Comparison of ENCODE assay signal across 15 cellular contexts in the genomic region with DNA sequence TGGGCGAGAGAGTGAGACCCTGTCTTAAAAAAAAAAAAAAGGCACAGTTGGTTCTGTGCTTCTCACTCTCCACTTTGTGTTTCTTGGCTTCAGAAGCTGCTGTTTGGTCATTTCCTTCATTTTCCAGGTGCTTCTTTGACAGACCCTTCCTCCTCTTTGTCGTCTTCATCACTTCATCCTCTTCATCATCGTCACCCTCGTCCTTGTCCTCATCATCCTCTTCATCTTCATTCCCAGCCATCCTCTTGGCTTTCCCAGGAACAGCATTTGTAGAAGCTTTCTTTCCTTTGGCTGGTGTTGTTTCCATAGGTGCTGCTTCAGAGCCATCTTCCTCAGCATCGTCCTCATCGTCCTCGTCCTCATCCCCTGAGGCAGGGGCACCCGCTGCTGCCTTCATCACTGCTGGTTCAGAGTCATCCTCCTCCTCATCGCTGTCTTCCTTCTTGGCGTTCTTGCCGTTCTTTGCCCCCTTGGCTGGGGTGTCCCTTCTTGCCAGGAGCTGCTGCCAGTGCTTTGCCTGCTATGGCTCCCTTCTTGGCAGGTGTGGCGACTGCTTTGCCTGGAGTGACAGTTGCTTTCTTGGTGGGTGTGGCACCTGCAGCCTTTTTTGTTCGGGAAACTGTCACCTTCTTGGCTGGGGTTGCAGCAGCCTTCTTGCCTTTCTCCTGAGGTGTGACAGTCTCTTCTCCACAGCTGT. TPM values are rescaled to one million over a fixed set of nuclear protein-coding genes. Genes with fewer than 3 reads are reported as not detected.
DNase-seq lines count a peak whose midpoint lies in the region; ATAC-seq, FAIRE-seq and TF ChIP-seq lines count a peak whose summit lies in the region.
"Had no signal": no experiment of that assay in that cellular context is flagged by ENCODE, and none has a peak within 500 bp of the region (broad histone marks: within the 10 kb centered on the region; RNA-seq: fewer than 3 reads in every experiment).

No MANE protein-coding gene starts in this region.

- intact Hi-C loops in natural killer cell (cut with micrococcal nuclease) (no loop called here), K562 (cut with micrococcal nuclease) (no loop called here)

- H3K9ac ChIP-seq in K562 (ENCODE audit: insufficient read depth in 1 of 2, low read depth in 2 of 2, low read length in 2 of 2), result 0 out of 4 replicates have a peak overlapping the region, but pooled peaks of 1 of the 2 experiments have one; percentile 12

- no peak overlapping the region for H3K27ac ChIP-seq in K562 (ENCODE audit: extremely low read depth, low read depth, low read length)

- in situ Hi-C loops in K562 (cut with MboI), result no loop called here

- H3K4me1 Mint-ChIP-seq in natural killer cell treated with Interleukin-12 subunit alpha and Interleukin-12 subunit beta and Interleukin-15 and Interleukin-18, amount 100 ng/mL, for 72 hours (ENCODE audit: low read depth in 2 of 2), result peaks cover 31 to 36% of the 10 kb centered on the region in 2 donors
- peaks cover 21 to 35% of the 10 kb centered on the region in 2 donors for H3K4me1 Mint-ChIP-seq in natural killer cell

- no peaks in the 10 kb centered on the region for H3K9me3 ChIP-seq in K562 (replicated peaks; ENCODE audit: control insufficient read depth, insufficient read depth, low read depth, low read length)

- TF ChIP-seq CTCF in natural killer cell (IDR thresholded peaks at IDR 0.05) (no peak), K562 (IDR thresholded peaks at IDR 0.05 in 2 of 3, conservative IDR thresholded peaks at IDR 0.05 in 1 of 3; ENCODE audit: insufficient read depth in 2 of 3, low read depth in 1 of 3, low read length in 3 of 3) (no peak)

- FAIRE-seq in K562 (lab: Jason Lieb, UNC), result no peak
- FAIRE-seq: HTR-8/SVneo had no signal

- no peak overlapping the region for H2AFZ ChIP-seq in K562 (ENCODE audit: low read depth, low read length)
- H2AFZ ChIP-seq: GM23338 had no signal

- peaks cover 0 to 12% of the 10 kb centered on the region in 2 experiments; a peak in 3 of 5 replicates for H3K4me1 ChIP-seq in K562 (replicated peaks in 1 of 2; ENCODE audit: control insufficient read depth in 2 of 2, insufficient read depth in 2 of 2, low read length in 2 of 2)

- CTCF ChIA-PET in K562 (lab: Yijun Ruan, JAX; ENCODE audit: low intra/inter-chr PET ratio), result no interaction called here

- H3K4me2 ChIP-seq in K562 (ENCODE audit: insufficient read depth, low read length), result no peak overlapping the region
- H3K4me2 ChIP-seq: GM23338 had no signal

- no peak overlapping the region for H3K27ac Mint-ChIP-seq in natural killer cell treated with Interleukin-12 subunit alpha and Interleukin-12 subunit beta and Interleukin-15 and Interleukin-18, amount 100 ng/mL, for 72 hours
- peak overlapping the region in 1 of 2 donors; percentile 18 for H3K27ac Mint-ChIP-seq in natural killer cell
- H3K27ac Mint-ChIP-seq: B cell; CD8-positive, alpha-beta T cell; GM23338 had no signal

- peaks cover 21% of the 10 kb centered on the region for H3K36me3 Mint-ChIP-seq in natural killer cell treated with Interleukin-12 subunit alpha and Interleukin-12 subunit beta and Interleukin-15 and Interleukin-18, amount 100 ng/mL, for 72 hours
- H3K36me3 Mint-ChIP-seq in natural killer cell, result no peaks in the 10 kb centered on the region

- WGBS in K562 (ENCODE audit: insufficient coverage, low coverage, missing lambda C conversion rate), result 93% methylated on average over 13 of the region's 13 CpGs

- BruUV-seq in K562 (replicated peaks; lab: Mats Ljungman, UMichigan), result no TSS peak

- H3K27me3 Mint-ChIP-seq in natural killer cell treated with Interleukin-12 subunit alpha and Interleukin-12 subunit beta and Interleukin-15 and Interleukin-18, amount 100 ng/mL, for 72 hours, result no peaks in the 10 kb centered on the region
- peaks cover 0 to 2% of the 10 kb centered on the region in 2 donors for H3K27me3 Mint-ChIP-seq in natural killer cell (ENCODE audit: low read depth in 2 of 2)
- H3K27me3 Mint-ChIP-seq: B cell had no signal

- H3K4me3 ChIP-seq in K562, result no peak overlapping the region
- H3K4me3 ChIP-seq: GM23338 had no signal

- no peak for TF ChIP-seq POLR2A in K562 (conservative IDR thresholded peaks at IDR 0.05)

- H3K9me1 ChIP-seq in K562 (ENCODE audit: control insufficient read depth, insufficient read depth, low read length), result no peaks in the 10 kb centered on the region

- no peak overlapping the region for H3K4me3 Mint-ChIP-seq in natural killer cell treated with Interleukin-12 subunit alpha and Interleukin-12 subunit beta and Interleukin-15 and Interleukin-18, amount 100 ng/mL, for 72 hours
- no peak overlapping the region for H3K4me3 Mint-ChIP-seq in natural killer cell
- H3K4me3 Mint-ChIP-seq: B cell; CD8-positive, alpha-beta T cell; GM23338 had no signal

- H4K20me1 ChIP-seq in K562 (replicated peaks; ENCODE audit: control insufficient read depth, insufficient read depth, low read length), result no peaks in the 10 kb centered on the region; the same call in 1 of the 2 replicates

- H3K9me3 Mint-ChIP-seq in natural killer cell treated with Interleukin-12 subunit alpha and Interleukin-12 subunit beta and Interleukin-15 and Interleukin-18, amount 100 ng/mL, for 72 hours, result no peaks in the 10 kb centered on the region
- H3K9me3 Mint-ChIP-seq in natural killer cell, result no peaks in the 10 kb centered on the region
- H3K9me3 Mint-ChIP-seq: CD8-positive, alpha-beta T cell; GM23338 had no signal

- peaks cover 84% of the 10 kb centered on the region for H3K36me3 ChIP-seq in K562 (ENCODE audit: control insufficient read depth, insufficient read depth, low read length)

- no peak for ATAC-seq in natural killer cell treated with Interleukin-12 subunit alpha and Interleukin-12 subunit beta and Interleukin-15 and Interleukin-18, amount 100 ng/mL, for 72 hours
- ATAC-seq in natural killer cell, result no peak
- no peak for ATAC-seq in K562
- ATAC-seq in HG03039 (IDR thresholded peaks at IDR 0.05; ENCODE audit: unreplicated experiment), result no peak
- no peak for ATAC-seq in HG03342 (IDR thresholded peaks at IDR 0.05; ENCODE audit: unreplicated experiment)
- ATAC-seq: CD8-positive, alpha-beta T cell; GM23338; PC-3; SK-N-SH treated with all-trans-retinoic acid at 6 μM for 48 hours had no signal

- TF ChIP-seq EP300 in K562 (IDR thresholded peaks at IDR 0.05; ENCODE audit: low read length), result no peak

- peaks cover 92% of the 10 kb centered on the region for H3K79me2 ChIP-seq in K562 (ENCODE audit: control insufficient read depth, insufficient read depth, low read length)

- POLR2A ChIA-PET in K562 (lab: Yijun Ruan, JAX), result interaction anchor here (0.7 to 1.3 kb wide), 5 partner anchors 7 to 88 kb away, joined by 3 to 5 read pairs (median 3); a partner anchor contains a TSS

- DNase-seq in natural killer cell treated with Interleukin-12 subunit alpha and Interleukin-12 subunit beta and Interleukin-15 and Interleukin-18, amount 100 ng/mL, for 72 hours (ENCODE audit: low spot score), result peak; percentile 49
- DNase-seq in natural killer cell (no peak), K562 (ENCODE audit: extremely low read depth in 1 of 4, low spot score in 3 of 4) (no peak)
- DNase-seq: CD8-positive, alpha-beta T cell; GF-D8; NCI-H2107; NCI-H226; NCI-H69; PC-3 had no signal

- H3K27me3 ChIP-seq in K562 (ENCODE audit: control insufficient read depth in 2 of 2, insufficient read depth in 2 of 2, low read length in 2 of 2), result no peaks in the 10 kb centered on the region

- TF ChIP-seq RAD21 in K562 (CRISPR knock-in tag; conservative IDR thresholded peaks at IDR 0.05 in 1 of 2, IDR thresholded peaks at IDR 0.05 in 1 of 2), result no peak

RNA-seq across cellular contexts. Expression of a gene that starts 7.1 kb away (rescaled TPM):
- 100 to 1,000 TPM in 1 of 2 donors, 10 to 100 TPM in 1; 74.1 to 151 TPM for total RNA-seq in natural killer cell treated with Interleukin-12 subunit alpha and Interleukin-12 subunit beta and Interleukin-15 and Interleukin-18, amount 100 ng/mL, for 72 hours
- 10 to 100 TPM; 72.7 to 82.5 (median 75.9) TPM for total RNA-seq in natural killer cell
- total RNA-seq in K562 (2011; cell fraction: chromatin; rRNA removed; ENCODE audit: low replicate concordance), result 250 and 572 TPM in 2 replicates
- total RNA-seq in K562 (2011; cell fraction: nucleolus; rRNA removed), result 321 and 330 TPM in 2 replicates
- total RNA-seq in K562 (2011; cell fraction: nucleoplasm; rRNA removed), result 231 and 237 TPM in 2 replicates
- 141 and 154 TPM in 2 replicates for total RNA-seq in K562 (2014; rRNA removed)
- 34.2 and 44.6 TPM in 2 replicates for total RNA-seq in K562 (2014; rRNA removed; fragmentation: Illumina TruSeq; extraction: Trizol)
- 84.5 and 85.0 TPM in 2 replicates for total RNA-seq in K562 (2015; rRNA removed; fragmentation: Illumina TruSeq; extraction: Trizol)
- total RNA-seq in K562 (2021), result 165 and 181 TPM in 2 replicates
- 109 and 142 TPM in 2 replicates for polyA plus RNA-seq in K562 (2011; rRNA removed)
- polyA plus RNA-seq in K562 (2011; cell fraction: cytosol; rRNA removed), result 89.0 and 119 TPM in 2 replicates
- 341 and 396 TPM in 2 replicates for polyA plus RNA-seq in K562 (2011; cell fraction: nucleus; rRNA removed)
- polyA plus RNA-seq in K562 (2012), result 134 and 138 TPM in 2 replicates
- 68.9 and 82.6 TPM in 2 replicates for polyA plus RNA-seq in K562 (2014; fragmentation: Illumina TruSeq; extraction: Trizol)
- polyA plus RNA-seq in K562 (2014; fragmentation: Nextera tagmentation; extraction: Ambion mirVana), result 1 to 10 TPM; 5.6 to 6.4 TPM
- 121 and 124 TPM in 2 replicates for polyA plus RNA-seq in K562 (2014; rRNA removed)
- polyA minus RNA-seq in K562 (2011; rRNA and poly(A)+ RNA removed), result 64.4 and 75.7 TPM in 2 replicates
- polyA minus RNA-seq in K562 (2011; cell fraction: cytosol; rRNA and poly(A)+ RNA removed), result 71.6 and 75.2 TPM in 2 replicates
- 89.1 and 116 TPM in 2 replicates for polyA minus RNA-seq in K562 (2011; cell fraction: nucleus; rRNA and poly(A)+ RNA removed)

RNA-seq across cellular contexts. Expression of a gene that starts 18.7 kb away (rescaled TPM):
- under 1 TPM; 0.38 to 0.45 TPM for total RNA-seq in natural killer cell treated with Interleukin-12 subunit alpha and Interleukin-12 subunit beta and Interleukin-15 and Interleukin-18, amount 100 ng/mL, for 72 hours
- total RNA-seq in natural killer cell (under 1 TPM; 0.56 to 0.75 (median 0.65) TPM), K562 (2014; rRNA removed) (0.12 TPM in 1 of 2 replicates, not detected in the other), K562 (2014; rRNA removed; fragmentation: Illumina TruSeq; extraction: Trizol) (not detected in 2 replicates), K562 (2015; rRNA removed; fragmentation: Illumina TruSeq; extraction: Trizol) (0.19 and 0.22 TPM in 2 replicates), K562 (2021) (0.29 and 0.54 TPM in 2 replicates)
- 2.0 and 6.7 TPM in 2 replicates for total RNA-seq in K562 (2011; cell fraction: chromatin; rRNA removed; ENCODE audit: low replicate concordance)
- total RNA-seq in K562 (2011; cell fraction: nucleolus; rRNA removed), result 1.2 and 2.7 TPM in 2 replicates
- total RNA-seq in K562 (2011; cell fraction: nucleoplasm; rRNA removed), result 1.7 and 3.0 TPM in 2 replicates
- polyA plus RNA-seq in K562 (2011; rRNA removed) (0.60 and 0.65 TPM in 2 replicates), K562 (2014; fragmentation: Illumina TruSeq; extraction: Trizol) (0.12 and 0.33 TPM in 2 replicates), K562 (2014; fragmentation: Nextera tagmentation; extraction: Ambion mirVana) (not detected), K562 (2014; rRNA removed) (0.21 and 1.7 TPM in 2 replicates)
- 0.27 and 0.30 TPM in 2 replicates for polyA plus RNA-seq in K562 (2011; cell fraction: cytosol; rRNA removed)
- polyA plus RNA-seq in K562 (2011; cell fraction: nucleus; rRNA removed), result 8.9 and 13.6 TPM in 2 replicates
- polyA plus RNA-seq in K562 (2012), result 0.96 and 3.6 TPM in 2 replicates
- not detected in 2 replicates for polyA minus RNA-seq in K562 (2011; rRNA and poly(A)+ RNA removed)
- polyA minus RNA-seq in K562 (2011; cell fraction: cytosol; rRNA and poly(A)+ RNA removed), result not detected in 2 replicates
- 1.1 and 1.6 TPM in 2 replicates for polyA minus RNA-seq in K562 (2011; cell fraction: nucleus; rRNA and poly(A)+ RNA removed)

RNA-seq across cellular contexts. Expression of a gene that starts 23.7 kb away (rescaled TPM):
- 10 to 100 TPM; 31.9 to 50.5 TPM for total RNA-seq in natural killer cell treated with Interleukin-12 subunit alpha and Interleukin-12 subunit beta and Interleukin-15 and Interleukin-18, amount 100 ng/mL, for 72 hours
- 10 to 100 TPM; 22.4 to 26.9 (median 26.6) TPM for total RNA-seq in natural killer cell
- total RNA-seq in K562 (2011; cell fraction: chromatin; rRNA removed; ENCODE audit: low replicate concordance), result 14.3 and 58.8 TPM in 2 replicates
- 81.7 and 85.9 TPM in 2 replicates for total RNA-seq in K562 (2011; cell fraction: nucleolus; rRNA removed)
- total RNA-seq in K562 (2011; cell fraction: nucleoplasm; rRNA removed), result 50.0 and 50.2 TPM in 2 replicates
- total RNA-seq in K562 (2014; rRNA removed), result 113 and 143 TPM in 2 replicates
- 36.2 and 53.6 TPM in 2 replicates for total RNA-seq in K562 (2014; rRNA removed; fragmentation: Illumina TruSeq; extraction: Trizol)
- total RNA-seq in K562 (2015; rRNA removed; fragmentation: Illumina TruSeq; extraction: Trizol), result 68.9 and 69.5 TPM in 2 replicates
- 78.7 and 94.7 TPM in 2 replicates for total RNA-seq in K562 (2021)
- polyA plus RNA-seq in K562 (2011; rRNA removed), result 74.8 and 80.1 TPM in 2 replicates
- 132 and 164 TPM in 2 replicates for polyA plus RNA-seq in K562 (2011; cell fraction: cytosol; rRNA removed)
- polyA plus RNA-seq in K562 (2011; cell fraction: nucleus; rRNA removed), result 87.8 and 100 TPM in 2 replicates
- polyA plus RNA-seq in K562 (2012), result 76.7 and 87.0 TPM in 2 replicates
- polyA plus RNA-seq in K562 (2014; fragmentation: Illumina TruSeq; extraction: Trizol), result 110 and 112 TPM in 2 replicates
- polyA plus RNA-seq in K562 (2014; fragmentation: Nextera tagmentation; extraction: Ambion mirVana), result 10 to 100 TPM; 21.5 to 35.8 TPM
- 123 and 134 TPM in 2 replicates for polyA plus RNA-seq in K562 (2014; rRNA removed)
- polyA minus RNA-seq in K562 (2011; rRNA and poly(A)+ RNA removed), result 10.4 and 13.4 TPM in 2 replicates
- 13.7 and 16.5 TPM in 2 replicates for polyA minus RNA-seq in K562 (2011; cell fraction: cytosol; rRNA and poly(A)+ RNA removed)
- polyA minus RNA-seq in K562 (2011; cell fraction: nucleus; rRNA and poly(A)+ RNA removed), result 31.6 and 42.7 TPM in 2 replicates

RNA-seq across cellular contexts. Expression of a gene that starts 27.4 kb away (rescaled TPM):
- total RNA-seq in natural killer cell treated with Interleukin-12 subunit alpha and Interleukin-12 subunit beta and Interleukin-15 and Interleukin-18, amount 100 ng/mL, for 72 hours, result 10 to 100 TPM in 1 of 2 donors, 1 to 10 TPM in 1; 7.8 to 11.2 TPM
- total RNA-seq in natural killer cell (10 to 100 TPM; 26.6 to 35.6 (median 31.5) TPM), K562 (2014; rRNA removed) (2.0 and 2.8 TPM in 2 replicates), K562 (2014; rRNA removed; fragmentation: Illumina TruSeq; extraction: Trizol) (0.07 TPM in 1 of 2 replicates, not detected in the other), K562 (2015; rRNA removed; fragmentation: Illumina TruSeq; extraction: Trizol) (0.83 and 0.94 TPM in 2 replicates), K562 (2021) (3.2 TPM in 2 replicates)
- total RNA-seq in K562 (2011; cell fraction: chromatin; rRNA removed; ENCODE audit: low replicate concordance), result 3.5 and 12.8 TPM in 2 replicates
- total RNA-seq in K562 (2011; cell fraction: nucleolus; rRNA removed), result 13.2 and 13.6 TPM in 2 replicates
- 7.8 and 10.9 TPM in 2 replicates for total RNA-seq in K562 (2011; cell fraction: nucleoplasm; rRNA removed)
- polyA plus RNA-seq in K562 (2011; rRNA removed) (0.46 and 1.1 TPM in 2 replicates), K562 (2014; fragmentation: Illumina TruSeq; extraction: Trizol) (0.06 and 0.54 TPM in 2 replicates), K562 (2014; fragmentation: Nextera tagmentation; extraction: Ambion mirVana) (under 1 TPM in 1 of 2 experiments, not detected in 1; 0.01 TPM), K562 (2014; rRNA removed) (2.2 and 3.7 TPM in 2 replicates)
- 0.49 and 1.00 TPM in 2 replicates for polyA plus RNA-seq in K562 (2011; cell fraction: cytosol; rRNA removed)
- polyA plus RNA-seq in K562 (2011; cell fraction: nucleus; rRNA removed), result 11.7 and 16.6 TPM in 2 replicates
- polyA plus RNA-seq in K562 (2012), result 2.1 and 4.3 TPM in 2 replicates
- polyA minus RNA-seq in K562 (2011; rRNA and poly(A)+ RNA removed), result 0.11 and 0.12 TPM in 2 replicates
- 0.86 and 1.3 TPM in 2 replicates for polyA minus RNA-seq in K562 (2011; cell fraction: cytosol; rRNA and poly(A)+ RNA removed)
- 2.6 and 3.0 TPM in 2 replicates for polyA minus RNA-seq in K562 (2011; cell fraction: nucleus; rRNA and poly(A)+ RNA removed)

RNA-seq across cellular contexts. Expression of a gene that starts 34.3 kb away (rescaled TPM):
- total RNA-seq in natural killer cell treated with Interleukin-12 subunit alpha and Interleukin-12 subunit beta and Interleukin-15 and Interleukin-18, amount 100 ng/mL, for 72 hours, result 100 to 1,000 TPM in 1 of 2 donors, 10 to 100 TPM in 1; 71.5 to 108 TPM
- total RNA-seq in natural killer cell (10 to 100 TPM; 63.5 to 69.8 (median 67.7) TPM), K562 (2014; rRNA removed) (114 and 142 TPM in 2 replicates), K562 (2014; rRNA removed; fragmentation: Illumina TruSeq; extraction: Trizol) (16.4 and 20.9 TPM in 2 replicates), K562 (2015; rRNA removed; fragmentation: Illumina TruSeq; extraction: Trizol) (93.0 and 96.7 TPM in 2 replicates), K562 (2021) (126 and 135 TPM in 2 replicates)
- 45.1 and 180 TPM in 2 replicates for total RNA-seq in K562 (2011; cell fraction: chromatin; rRNA removed; ENCODE audit: low replicate concordance)
- 169 and 176 TPM in 2 replicates for total RNA-seq in K562 (2011; cell fraction: nucleolus; rRNA removed)
- 73.7 and 101 TPM in 2 replicates for total RNA-seq in K562 (2011; cell fraction: nucleoplasm; rRNA removed)
- polyA plus RNA-seq in K562 (2011; rRNA removed) (50.9 and 84.3 TPM in 2 replicates), K562 (2014; fragmentation: Illumina TruSeq; extraction: Trizol) (80.2 and 98.6 TPM in 2 replicates), K562 (2014; fragmentation: Nextera tagmentation; extraction: Ambion mirVana) (100 to 1,000 TPM; 131 to 166 TPM), K562 (2014; rRNA removed) (129 and 161 TPM in 2 replicates)
- polyA plus RNA-seq in K562 (2011; cell fraction: cytosol; rRNA removed), result 137 and 211 TPM in 2 replicates
- polyA plus RNA-seq in K562 (2011; cell fraction: nucleus; rRNA removed), result 314 and 360 TPM in 2 replicates
- polyA plus RNA-seq in K562 (2012), result 124 and 150 TPM in 2 replicates
- 7.0 and 7.2 TPM in 2 replicates for polyA minus RNA-seq in K562 (2011; rRNA and poly(A)+ RNA removed)
- polyA minus RNA-seq in K562 (2011; cell fraction: cytosol; rRNA and poly(A)+ RNA removed), result 19.4 and 27.9 TPM in 2 replicates
- 31.0 and 41.3 TPM in 2 replicates for polyA minus RNA-seq in K562 (2011; cell fraction: nucleus; rRNA and poly(A)+ RNA removed)
